In genomic region chr16:46747777-46748651, GRCh38 we compare ENCODE assay signal across 15 cellular contexts. TPM values are rescaled to one million over a fixed set of nuclear protein-coding genes. Genes with fewer than 3 reads are reported as not detected.
DNase-seq lines count a peak whose midpoint lies in the region; ATAC-seq and TF ChIP-seq lines count a peak whose summit lies in the region.
"Had no signal": no experiment of that assay in that cellular context is flagged by ENCODE, and none has a peak within 500 bp of the region (broad histone marks: within the 10 kb centered on the region; RNA-seq: fewer than 3 reads in every experiment).

MYLK3 (minus strand) TSS chr16:46748344; CDS start chr16:46748193, 151 bp downstream.

- H3K4me1 Mint-ChIP-seq in activated CD4-positive, alpha-beta T cell treated with anti-CD3 and anti-CD28 coated beads for 36 hours = peaks cover 6% of the 10 kb centered on the region

- CTCF ChIA-PET in SK-N-SH (lab: Yijun Ruan, JAX) = interaction anchor here (0.8 to 1.4 kb wide), 4 partner anchors 9 to 74 kb away, joined by 3 read pairs; no protein-coding TSS in a partner anchor
- CTCF ChIA-PET in activated CD4-positive, alpha-beta T cell treated with anti-CD3 and anti-CD28 coated beads for 36 hours (lab: Charles Lee) = no interaction called here

- no peaks in the 10 kb centered on the region for H3K36me3 ChIP-seq in SK-N-SH (replicated peaks in 1 of 2; ENCODE audit: control insufficient read depth in 1 of 2, insufficient read depth in 2 of 2, low read length in 1 of 2)
- no peaks in the 10 kb centered on the region for H3K36me3 ChIP-seq in parathyroid adenoma (ENCODE audit: control insufficient read depth, insufficient read depth, low read length)
- H3K36me3 ChIP-seq: thyroid gland had no signal

- intact Hi-C loops in left ventricle myocardium superior (cut with micrococcal nuclease) = no loop called here
- intact Hi-C loops in activated CD4-positive, alpha-beta T cell treated with anti-CD3 and anti-CD28 coated beads for 36 hours (cut with DNase I, micrococcal nuclease) = no loop called here

- H3K36me3 Mint-ChIP-seq in activated CD4-positive, alpha-beta T cell treated with anti-CD3 and anti-CD28 coated beads for 36 hours (ENCODE audit: low read depth) = no peaks in the 10 kb centered on the region

- no peaks in the 10 kb centered on the region for H3K9me3 Mint-ChIP-seq in activated CD4-positive, alpha-beta T cell treated with anti-CD3 and anti-CD28 coated beads for 36 hours (ENCODE audit: low read depth)
- H3K9me3 Mint-ChIP-seq: activated T-helper 2 cell treated with anti-CD3 and anti-CD28 coated beads, Interferon-gamma antibody, Interleukin-2, Interleukin-4, amounts not matched to agents 10 μg/mL and 5 μg/mL and 100 μg/mL, durations not matched to agents 14 hours and 24 hours and 36 hours had no signal

- no peak within 1 kb of the TSS for H3K9ac ChIP-seq in SK-N-SH
- no peak within 1 kb of the TSS for H3K9ac ChIP-seq in parathyroid adenoma

- H3F3A ChIP-seq in SK-N-SH (replicated peaks; ENCODE audit: insufficient read depth) = no peaks in the 10 kb centered on the region

- DNase-seq in EH (ENCODE audit: low read depth) (peak; percentile 42), SK-N-SH (no peak), left ventricle myocardium superior (peak; percentile 84), anterior cingulate cortex (lab: John Stamatoyannopoulos, UW) (no peak), T-helper 9 cell (no peak)
- no peak for DNase-seq in activated CD4-positive, alpha-beta T cell treated with anti-CD3 and anti-CD28 coated beads for 36 hours
- DNase-seq: AML-193; central memory CD4-positive, alpha-beta T cell; Kasumi-1 had no signal

- peak; percentile 83 for ATAC-seq in left ventricle myocardium superior
- ATAC-seq in activated CD4-positive, alpha-beta T cell treated with anti-CD3 and anti-CD28 coated beads for 36 hours = no peak
- no peak for ATAC-seq in GM19324 (IDR thresholded peaks at IDR 0.05; ENCODE audit: low FRiP score, unreplicated experiment)
- ATAC-seq: activated CD4-positive, CD25-positive, alpha-beta regulatory T cell treated with anti-CD3 and anti-CD28 coated beads, Interleukin-2, amount 50 U/mL, for 24 hours; left lobe of liver had no signal

- no peak within 1 kb of the TSS for H3K4me3 Mint-ChIP-seq in activated CD4-positive, alpha-beta T cell treated with anti-CD3 and anti-CD28 coated beads for 36 hours

- POLR2A ChIA-PET in SK-N-SH (lab: Yijun Ruan, JAX) = no interaction called here
- POLR2A ChIA-PET in activated CD4-positive, alpha-beta T cell treated with anti-CD3 and anti-CD28 coated beads for 36 hours (lab: Charles Lee) = no interaction called here

- no peak for TF ChIP-seq CTCF in SK-N-SH (IDR thresholded peaks at IDR 0.05)
- TF ChIP-seq CTCF in parathyroid adenoma (IDR thresholded peaks at IDR 0.05) = no peak

- no peak within 1 kb of the TSS for H3K4me3 ChIP-seq in SK-N-SH (ENCODE audit: low read depth in 2 of 2, low read length in 1 of 2)
- H3K4me3 ChIP-seq in parathyroid adenoma (ENCODE audit: low read depth, low read length) = no peak within 1 kb of the TSS
- H3K4me3 ChIP-seq: thyroid gland had no signal

- no peak for TF ChIP-seq EP300 in SK-N-SH (IDR thresholded peaks at IDR 0.05; ENCODE audit: borderline replicate concordance in 1 of 2, low read depth in 1 of 2, low read length in 1 of 2)

- H3K9me2 ChIP-seq in SK-N-SH = no peaks in the 10 kb centered on the region

- H3K27me3 ChIP-seq in SK-N-SH (ENCODE audit: insufficient read depth) = no peaks in the 10 kb centered on the region
- no peaks in the 10 kb centered on the region for H3K27me3 ChIP-seq in parathyroid adenoma (ENCODE audit: control insufficient read depth, insufficient read depth, low read length)
- H3K27me3 ChIP-seq: thyroid gland had no signal

- H3K27ac ChIP-seq in SK-N-SH (ENCODE audit: low read depth in 2 of 2, low read length in 1 of 2) (no peak within 1 kb of the TSS), parathyroid adenoma (no peak within 1 kb of the TSS)
- H3K27ac ChIP-seq: thyroid gland had no signal

- WGBS in SK-N-SH (ENCODE audit: low lambda C conversion rate) = 84% methylated on average over 17 of the region's 25 CpGs

- H3K27ac Mint-ChIP-seq in activated CD4-positive, alpha-beta T cell treated with anti-CD3 and anti-CD28 coated beads for 36 hours = no peak within 1 kb of the TSS
- H3K27ac Mint-ChIP-seq: activated T-helper 2 cell treated with anti-CD3 and anti-CD28 coated beads, Interferon-gamma antibody, Interleukin-2, Interleukin-4, amounts not matched to agents 10 μg/mL and 5 μg/mL and 100 μg/mL, durations not matched to agents 14 hours and 24 hours and 36 hours had no signal

- no peaks in the 10 kb centered on the region for H4K20me1 ChIP-seq in SK-N-SH (ENCODE audit: insufficient read depth)

- no peaks in the 10 kb centered on the region for H3K9me3 ChIP-seq in SK-N-SH
- no peaks in the 10 kb centered on the region for H3K9me3 ChIP-seq in parathyroid adenoma (ENCODE audit: control insufficient read depth, low read length)
- H3K9me3 ChIP-seq: thyroid gland had no signal

- H3K4me1 ChIP-seq in SK-N-SH (ENCODE audit: control insufficient read depth in 1 of 2, insufficient read depth in 2 of 2, low read depth in 1 of 2, low read length in 1 of 2) = peaks cover 0 to 4% of the 10 kb centered on the region in 2 experiments; a peak in 1 of 4 replicates
- H3K4me1 ChIP-seq in parathyroid adenoma = peaks cover 3% of the 10 kb centered on the region
- H3K4me1 ChIP-seq: thyroid gland had no signal

- H3K27me3 Mint-ChIP-seq in activated CD4-positive, alpha-beta T cell treated with anti-CD3 and anti-CD28 coated beads for 36 hours = no peaks in the 10 kb centered on the region

- TF ChIP-seq RAD21 in SK-N-SH (IDR thresholded peaks at IDR 0.05; ENCODE audit: low read length) = no peak

- no peak within 1 kb of the TSS for H3K4me2 ChIP-seq in SK-N-SH
- no peak within 1 kb of the TSS for H3K4me2 ChIP-seq in parathyroid adenoma (ENCODE audit: low read length)

- H3K79me2 ChIP-seq in SK-N-SH (ENCODE audit: insufficient read depth) = no peaks in the 10 kb centered on the region
- H3K79me2 ChIP-seq in parathyroid adenoma = no peaks in the 10 kb centered on the region

- H2AFZ ChIP-seq in SK-N-SH (ENCODE audit: low read depth) (no peak within 1 kb of the TSS), parathyroid adenoma (peak within 1 kb of the TSS; percentile 68)

TF ChIP-seq in SK-N-SH, 30 proteins besides CTCF, POLR2A, EP300 and RAD21:
- no peak for TF ChIP-seq FOXM1 (IDR thresholded peaks at IDR 0.05; ENCODE audit: low read depth)
- TF ChIP-seq RFX5 (IDR thresholded peaks at IDR 0.05; ENCODE audit: low read length) = no peak
- TF ChIP-seq PBX3 (IDR thresholded peaks at IDR 0.05) = peak; percentile 21; the same call in 1 of the 2 replicates

RNA-seq across cellular contexts. Expression of gene MYLK3, which starts in this region (rescaled TPM):
- 0.05 and 0.15 TPM in 2 replicates for polyA plus RNA-seq in SK-N-SH (2012; rRNA removed)
- polyA plus RNA-seq in SK-N-SH (2012; cell fraction: cytosol; rRNA removed) = 0.07 and 0.10 TPM in 2 replicates
- 0.14 and 0.45 TPM in 2 replicates for polyA plus RNA-seq in SK-N-SH (2012; cell fraction: nucleus; rRNA removed)
- total RNA-seq in left ventricle myocardium superior = 274 TPM
- under 1 TPM; 0.05 to 0.27 TPM for total RNA-seq in activated CD4-positive, alpha-beta T cell treated with anti-CD3 and anti-CD28 coated beads for 36 hours

Comparison
In these comparisons a context has a peak if more than half of its experiments do, and no peak if none do; other contexts are left out.
1. RNA of gene MYLK3 (total RNA-seq): 274 TPM in left ventricle myocardium superior (single experiment); 0.05 to 0.27 TPM in activated CD4-positive, alpha-beta T cell treated with anti-CD3 and anti-CD28 coated beads for 36 hours; every median in the first group is over 100 times any median in the second.
2. DNase-seq: peak in EH (single experiment) and left ventricle myocardium superior (single experiment); none in SK-N-SH (single experiment), activated CD4-positive, alpha-beta T cell treated with anti-CD3 and anti-CD28 coated beads for 36 hours (single experiment), anterior cingulate cortex (0 of 58) and T-helper 9 cell (single experiment).